In genomic region chr3:33373082-33373437, GRCh38 we compare ENCODE assay signal across 16 cellular contexts.
DNase-seq lines count a peak whose midpoint lies in the region; FAIRE-seq and TF ChIP-seq lines count a peak whose summit lies in the region.
"Had no signal": no experiment of that assay in that cellular context is flagged by ENCODE, and none has a peak within 500 bp of the region (broad histone marks: within the 10 kb centered on the region; RNA-seq: fewer than 3 reads in every experiment).

No MANE protein-coding gene starts in this region.

- H3K9me3 Mint-ChIP-seq in activated naive CD4-positive, alpha-beta T cell treated with anti-CD3 and anti-CD28 coated beads, Interleukin-2, amount 50 U/mL, for 24 hours = no peaks in the 10 kb centered on the region
- no peaks in the 10 kb centered on the region for H3K9me3 Mint-ChIP-seq in activated naive CD4-positive, alpha-beta T cell treated with anti-CD3 and anti-CD28 coated beads for 36 hours
- H3K9me3 Mint-ChIP-seq: activated naive CD8-positive, alpha-beta T cell treated with anti-CD3 and anti-CD28 coated beads, Interleukin-2, amount 50 U/mL, for 24 hours; T-cell had no signal

- intact Hi-C loops in activated naive CD4-positive, alpha-beta T cell treated with anti-CD3 and anti-CD28 coated beads for 36 hours (cut with micrococcal nuclease) = loop anchor here (1.0 to 5.0 kb wide), 3 partner anchors 306 to 426 kb away; no protein-coding TSS in a partner anchor

- H3K79me2 ChIP-seq in OCI-LY3 (ENCODE audit: low read length) = no peaks in the 10 kb centered on the region

- peak overlapping the region; percentile 0 for H3K4me3 Mint-ChIP-seq in activated naive CD4-positive, alpha-beta T cell treated with anti-CD3 and anti-CD28 coated beads, Interleukin-2, amount 50 U/mL, for 24 hours
- H3K4me3 Mint-ChIP-seq in activated naive CD4-positive, alpha-beta T cell treated with anti-CD3 and anti-CD28 coated beads for 36 hours = no peak overlapping the region
- H3K4me3 Mint-ChIP-seq: activated B cell treated with CpG ODN at 0.5 μM for 24 hours; activated naive CD8-positive, alpha-beta T cell treated with anti-CD3 and anti-CD28 coated beads, Interleukin-2, amount 50 U/mL, for 24 hours; central memory CD8-positive, alpha-beta T cell; neural progenitor cell; T-cell had no signal

- H3K9ac ChIP-seq in OCI-LY3 (ENCODE audit: low read length) (no peak overlapping the region), stomach smooth muscle (ENCODE audit: low read length in 2 of 2) (no peak overlapping the region)
- H3K9ac ChIP-seq: neural progenitor cell had no signal

- FAIRE-seq in bronchial epithelial cell (lab: Jason Lieb, UNC) = peak; percentile 66

- no peak overlapping the region for H3K27ac ChIP-seq in OCI-LY3 (ENCODE audit: low read length)
- no peak overlapping the region for H3K27ac ChIP-seq in stomach smooth muscle (ENCODE audit: low read length)
- H3K27ac ChIP-seq: neural progenitor cell, thoracic aorta had no signal

- H3K4me1 Mint-ChIP-seq in activated naive CD4-positive, alpha-beta T cell treated with anti-CD3 and anti-CD28 coated beads, Interleukin-2, amount 50 U/mL, for 24 hours = peaks cover 8% of the 10 kb centered on the region
- H3K4me1 Mint-ChIP-seq in activated naive CD4-positive, alpha-beta T cell treated with anti-CD3 and anti-CD28 coated beads for 36 hours (ENCODE audit: low read depth) = peaks cover 5% of the 10 kb centered on the region
- H3K4me1 Mint-ChIP-seq: neural progenitor cell had no signal

- H3K36me3 Mint-ChIP-seq in activated naive CD4-positive, alpha-beta T cell treated with anti-CD3 and anti-CD28 coated beads, Interleukin-2, amount 50 U/mL, for 24 hours = peaks cover 2% of the 10 kb centered on the region
- no peaks in the 10 kb centered on the region for H3K36me3 Mint-ChIP-seq in activated naive CD4-positive, alpha-beta T cell treated with anti-CD3 and anti-CD28 coated beads for 36 hours (ENCODE audit: low read depth)
- H3K36me3 Mint-ChIP-seq: T-cell had no signal

- H3K4me3 ChIP-seq in OCI-LY3 (ENCODE audit: low read length) = no peak overlapping the region
- no peak overlapping the region for H3K4me3 ChIP-seq in bronchial epithelial cell (ENCODE audit: low read depth, low read length)
- peak overlapping the region; percentile 56 for H3K4me3 ChIP-seq in stomach smooth muscle (ENCODE audit: low read length in 2 of 2)
- H3K4me3 ChIP-seq in foreskin fibroblast (ENCODE audit: low read depth in 1 of 2, low read length in 2 of 2) = no peak overlapping the region
- H3K4me3 ChIP-seq: neural progenitor cell, smooth muscle cell had no signal

- DNase-seq in activated naive CD4-positive, alpha-beta T cell treated with anti-CD3 and anti-CD28 coated beads for 36 hours = no peak
- no peak for DNase-seq in bronchial epithelial cell (ENCODE audit: low read depth)
- no peak for DNase-seq in cerebellar cortex (ENCODE audit: low spot score)
- DNase-seq in foreskin fibroblast = no peak
- DNase-seq in germinal center (ENCODE audit: low spot score) = no peak
- DNase-seq: activated B cell treated with CpG ODN at 0.5 μM for 24 hours, NCI-H446 treated with DMSO at 0.1 percent for 48 hours had no signal

- no peak overlapping the region for H3K27ac Mint-ChIP-seq in activated naive CD4-positive, alpha-beta T cell treated with anti-CD3 and anti-CD28 coated beads, Interleukin-2, amount 50 U/mL, for 24 hours
- no peak overlapping the region for H3K27ac Mint-ChIP-seq in activated naive CD4-positive, alpha-beta T cell treated with anti-CD3 and anti-CD28 coated beads for 36 hours
- H3K27ac Mint-ChIP-seq: activated B cell treated with CpG ODN at 0.5 μM for 24 hours; activated naive CD8-positive, alpha-beta T cell treated with anti-CD3 and anti-CD28 coated beads, Interleukin-2, amount 50 U/mL, for 24 hours; neural progenitor cell; T-cell had no signal

- H3K27me3 ChIP-seq in OCI-LY3 (ENCODE audit: low read depth, low read length) (no peaks in the 10 kb centered on the region), bronchial epithelial cell (ENCODE audit: control insufficient read depth, insufficient read depth, low read length) (no peaks in the 10 kb centered on the region), stomach smooth muscle (ENCODE audit: control insufficient read depth in 1 of 2, insufficient read depth in 2 of 2, low read length in 2 of 2) (no peaks in the 10 kb centered on the region)
- H3K27me3 ChIP-seq: neural progenitor cell had no signal

- no peaks in the 10 kb centered on the region for H4K20me1 ChIP-seq in OCI-LY3 (ENCODE audit: insufficient read depth, low read length)

- H3K36me3 ChIP-seq in OCI-LY3 (replicated peaks; ENCODE audit: low read depth, low read length) (no peaks in the 10 kb centered on the region), bronchial epithelial cell (ENCODE audit: control insufficient read depth, insufficient read depth, low read length) (peaks cover 14% of the 10 kb centered on the region), stomach smooth muscle (ENCODE audit: control insufficient read depth in 2 of 2, insufficient read depth in 2 of 2, low read length in 2 of 2) (peaks cover 15 to 20% of the 10 kb centered on the region in 2 donors)
- H3K36me3 ChIP-seq: neural progenitor cell had no signal

- no peaks in the 10 kb centered on the region for H3K9me3 ChIP-seq in OCI-LY3 (ENCODE audit: insufficient read depth, low read length)
- H3K9me3 ChIP-seq in stomach smooth muscle (ENCODE audit: control insufficient read depth in 2 of 2, low read length in 2 of 2) = no peaks in the 10 kb centered on the region
- H3K9me3 ChIP-seq: thoracic aorta had no signal

- TF ChIP-seq CTCF in OCI-LY3 (IDR thresholded peaks at IDR 0.05; ENCODE audit: low read depth, low read length) (no peak; the same call in 1 of the 2 replicates), bronchial epithelial cell (IDR thresholded peaks at IDR 0.05; ENCODE audit: insufficient read depth, low read length, severe bottlenecking) (no peak), foreskin fibroblast (IDR thresholded peaks at IDR 0.05; ENCODE audit: low read depth, low read length) (no peak)

- peak overlapping the region; percentile 75 for H3K4me2 ChIP-seq in OCI-LY3 (ENCODE audit: low read length)
- H3K4me2 ChIP-seq: neural progenitor cell had no signal

- H3K27me3 Mint-ChIP-seq in activated naive CD4-positive, alpha-beta T cell treated with anti-CD3 and anti-CD28 coated beads, Interleukin-2, amount 50 U/mL, for 24 hours = peaks cover 8% of the 10 kb centered on the region
- peaks cover 9% of the 10 kb centered on the region for H3K27me3 Mint-ChIP-seq in activated naive CD4-positive, alpha-beta T cell treated with anti-CD3 and anti-CD28 coated beads for 36 hours (ENCODE audit: low read depth)

- H3K4me1 ChIP-seq in OCI-LY3 (ENCODE audit: low read length) (peaks cover 10% of the 10 kb centered on the region), stomach smooth muscle (ENCODE audit: control insufficient read depth, insufficient read depth, low read length) (no peaks in the 10 kb centered on the region)
- H3K4me1 ChIP-seq: neural progenitor cell had no signal

- H2AFZ ChIP-seq in OCI-LY3 (ENCODE audit: low read depth, low read length) = no peak overlapping the region
- H2AFZ ChIP-seq: neural progenitor cell had no signal

- CTCF ChIA-PET in activated naive CD4-positive, alpha-beta T cell treated with anti-CD3 and anti-CD28 coated beads for 36 hours (lab: Charles Lee) = interaction anchor here (0.6 to 4.2 kb wide), 44 partner anchors 9 to 720 kb away, joined by 3 to 77 read pairs (median 4); partner anchors contain the start of gene CCR4

Comparison
In these comparisons a context has a peak if more than half of its experiments do, and no peak if none do; other contexts are left out.
1. H3K4me3 ChIP-seq: peak in stomach smooth muscle (2 of 2); none in OCI-LY3 (single experiment), bronchial epithelial cell (single experiment) and foreskin fibroblast (0 of 2).